8 cellular contexts compared by ENCODE assay signal in genomic region chr11:47175746-47176327, GRCh38. TPM values are rescaled to one million over a fixed set of nuclear protein-coding genes. Genes with fewer than 3 reads are reported as not detected.
DNase-seq lines count a peak whose midpoint lies in the region; ATAC-seq and TF ChIP-seq lines count a peak whose summit lies in the region.

No MANE protein-coding gene starts in this region.

- DNase-seq in SIG-M5 treated with dmso at 0.1 percent for 504 hours (lab: John Stamatoyannopoulos, UW; ENCODE audit: unreplicated experiment) = peak; percentile 40
- no peak for DNase-seq in SIG-M5 (lab: John Stamatoyannopoulos, UW)
- no peak for DNase-seq in substantia nigra (lab: John Stamatoyannopoulos, UW)
- DNase-seq in posterior vena cava (ENCODE audit: low spot score) = no peak
- DNase-seq in NCI-H2171 (lab: John Stamatoyannopoulos, UW) = no peak

- TF ChIP-seq CTCF in VCaP (conservative IDR thresholded peaks at IDR 0.05) = no peak

- H3K4me3 ChIP-seq in iPS-11a (ENCODE audit: low read depth, low read length) = peak overlapping the region; percentile 95

- ATAC-seq in HG03457 (IDR thresholded peaks at IDR 0.05; ENCODE audit: unreplicated experiment) = no peak

- H3K27ac ChIP-seq in VCaP (peak overlapping the region; percentile 82), substantia nigra (ENCODE audit: low read depth, low read length, poor library complexity, severe bottlenecking) (peak overlapping the region; percentile 96)

- intact Hi-C loops in posterior vena cava (cut with DNase I) = loop anchor here in 1 of 2 donors (5.0 to 10.0 kb wide), 2 partner anchors 41 to 179 kb away; partner anchors contain the start of gene MYBPC3

RNA-seq across cellular contexts. Expression of gene ARFGAP2, which starts 0.8 kb away (rescaled TPM):
- 10 to 100 TPM; 49.4 to 58.5 TPM for total RNA-seq in posterior vena cava

RNA-seq across cellular contexts. Expression of gene PACSIN3, which starts 10.4 kb away (rescaled TPM):
- total RNA-seq in posterior vena cava = 10 to 100 TPM; 33.1 to 47.4 TPM

RNA-seq across cellular contexts. Expression of gene DDB2, which starts 38.9 kb away (rescaled TPM):
- total RNA-seq in posterior vena cava = 10 to 100 TPM; 30.1 to 31.5 TPM
